Comparison of ENCODE assay signal across 1 cellular context in the genomic region with DNA sequence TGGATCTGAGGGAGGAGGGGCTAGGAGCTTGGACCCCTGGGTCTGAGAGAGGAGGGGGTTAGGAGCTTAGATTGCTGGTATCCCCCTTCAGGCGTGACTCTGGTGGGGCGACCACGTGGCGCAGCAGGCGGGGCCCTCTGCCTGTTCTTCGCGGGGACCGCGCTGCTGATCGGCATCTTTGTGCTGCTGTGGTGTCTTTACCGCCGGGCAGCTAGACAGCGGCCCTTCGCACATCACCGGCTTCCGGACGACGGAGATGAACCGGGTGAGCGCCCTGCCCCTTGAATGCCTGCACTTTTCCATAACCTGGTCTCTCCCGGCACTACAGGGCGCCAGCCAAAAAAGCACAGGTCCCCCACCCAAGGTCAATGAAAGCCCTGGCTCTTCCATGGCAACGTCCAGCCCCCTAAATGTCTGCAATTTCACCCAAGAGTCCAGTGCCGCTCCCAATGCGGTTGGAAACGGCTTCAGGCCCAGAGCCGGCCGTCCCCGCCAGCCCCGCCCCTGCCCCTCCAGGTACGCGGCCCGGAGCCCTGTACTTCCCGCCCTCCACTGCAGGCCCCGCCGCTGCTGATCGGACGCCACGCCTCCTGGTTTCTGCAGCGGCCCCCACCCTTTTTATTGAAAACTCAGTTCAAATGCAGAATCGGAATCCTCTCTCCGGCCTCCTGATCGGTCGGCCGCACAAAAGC.
TF ChIP-seq lines count a peak whose summit lies in the region.

No MANE protein-coding gene starts in this region.

TF ChIP-seq in H1, 55 proteins besides CTCF, POLR2A, EP300 and RAD21:
- TF ChIP-seq, protein P1, sequence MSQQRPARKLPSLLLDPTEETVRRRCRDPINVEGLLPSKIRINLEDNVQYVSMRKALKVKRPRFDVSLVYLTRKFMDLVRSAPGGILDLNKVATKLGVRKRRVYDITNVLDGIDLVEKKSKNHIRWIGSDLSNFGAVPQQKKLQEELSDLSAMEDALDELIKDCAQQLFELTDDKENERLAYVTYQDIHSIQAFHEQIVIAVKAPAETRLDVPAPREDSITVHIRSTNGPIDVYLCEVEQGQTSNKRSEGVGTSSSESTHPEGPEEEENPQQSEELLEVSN (IDR thresholded peaks at IDR 0.05) = peak; percentile 82
- TF ChIP-seq SIN3A (conservative IDR thresholded peaks at IDR 0.05 in 1 of 2, IDR thresholded peaks at IDR 0.05 in 1 of 2; ENCODE audit: low read depth in 1 of 2, low read length in 2 of 2) (no peak), KDM4A (IDR thresholded peaks at IDR 0.05; ENCODE audit: low read depth, low read length, severe bottlenecking) (peak; percentile 22), SP2 (IDR thresholded peaks at IDR 0.05; ENCODE audit: low read length) (no peak), PHF8 (conservative IDR thresholded peaks at IDR 0.05; ENCODE audit: low read depth, low read length) (0 out of 2 replicates have a peak, but pooled peaks have one; percentile 25), RBBP5 (IDR thresholded peaks at IDR 0.05; ENCODE audit: borderline replicate concordance, low read depth, low read length) (peak; percentile 38; the same call in 1 of the 2 replicates), EZH2 (IDR thresholded peaks at IDR 0.05; ENCODE audit: low read depth, low read length, severe bottlenecking) (no peak), TAF1 (IDR thresholded peaks at IDR 0.05; ENCODE audit: low read depth, low read length) (0 out of 2 replicates have a peak, but pooled peaks have one; percentile 23), MAFK (IDR thresholded peaks at IDR 0.05; ENCODE audit: low read depth, low read length) (no peak), ASH2L (IDR thresholded peaks at IDR 0.05; ENCODE audit: low read length) (peak; percentile 42)
- TF ChIP-seq, protein P2, sequence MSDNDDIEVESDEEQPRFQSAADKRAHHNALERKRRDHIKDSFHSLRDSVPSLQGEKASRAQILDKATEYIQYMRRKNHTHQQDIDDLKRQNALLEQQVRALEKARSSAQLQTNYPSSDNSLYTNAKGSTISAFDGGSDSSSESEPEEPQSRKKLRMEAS (IDR thresholded peaks at IDR 0.05) = peak; percentile 93
